Comparison of ENCODE assay signal across 1 cellular context in genomic region chr2:47401789-47402554, GRCh38.
TF ChIP-seq lines count a peak whose summit lies in the region.

No MANE protein-coding gene starts in this region.

TF ChIP-seq in IMR-90, 13 proteins besides CTCF, POLR2A, EP300 and RAD21 (continued from another document):
- TF ChIP-seq ELK1 (IDR thresholded peaks at IDR 0.05; ENCODE audit: borderline replicate concordance, low read depth, low read length), result no peak
- TF ChIP-seq RFX5 (IDR thresholded peaks at IDR 0.05; ENCODE audit: low read depth, low read length), result no peak
- TF ChIP-seq FOS (IDR thresholded peaks at IDR 0.05; ENCODE audit: low read depth, low read length), result no peak
- no peak for TF ChIP-seq MXI1 (IDR thresholded peaks at IDR 0.05; ENCODE audit: borderline replicate concordance, low read depth, low read length)
- no peak for TF ChIP-seq NFE2L2 (IDR thresholded peaks at IDR 0.05; ENCODE audit: low read depth, low read length)
- TF ChIP-seq USF2 (IDR thresholded peaks at IDR 0.05; ENCODE audit: low read depth, low read length), result no peak
- TF ChIP-seq RCOR1 (IDR thresholded peaks at IDR 0.05; ENCODE audit: insufficient replicate concordance, low read length), result no peak
- TF ChIP-seq CHD1 (IDR thresholded peaks at IDR 0.05; ENCODE audit: low read depth, low read length), result no peak
